Comparison of ENCODE assay signal across 10 cellular contexts in the genomic region with DNA sequence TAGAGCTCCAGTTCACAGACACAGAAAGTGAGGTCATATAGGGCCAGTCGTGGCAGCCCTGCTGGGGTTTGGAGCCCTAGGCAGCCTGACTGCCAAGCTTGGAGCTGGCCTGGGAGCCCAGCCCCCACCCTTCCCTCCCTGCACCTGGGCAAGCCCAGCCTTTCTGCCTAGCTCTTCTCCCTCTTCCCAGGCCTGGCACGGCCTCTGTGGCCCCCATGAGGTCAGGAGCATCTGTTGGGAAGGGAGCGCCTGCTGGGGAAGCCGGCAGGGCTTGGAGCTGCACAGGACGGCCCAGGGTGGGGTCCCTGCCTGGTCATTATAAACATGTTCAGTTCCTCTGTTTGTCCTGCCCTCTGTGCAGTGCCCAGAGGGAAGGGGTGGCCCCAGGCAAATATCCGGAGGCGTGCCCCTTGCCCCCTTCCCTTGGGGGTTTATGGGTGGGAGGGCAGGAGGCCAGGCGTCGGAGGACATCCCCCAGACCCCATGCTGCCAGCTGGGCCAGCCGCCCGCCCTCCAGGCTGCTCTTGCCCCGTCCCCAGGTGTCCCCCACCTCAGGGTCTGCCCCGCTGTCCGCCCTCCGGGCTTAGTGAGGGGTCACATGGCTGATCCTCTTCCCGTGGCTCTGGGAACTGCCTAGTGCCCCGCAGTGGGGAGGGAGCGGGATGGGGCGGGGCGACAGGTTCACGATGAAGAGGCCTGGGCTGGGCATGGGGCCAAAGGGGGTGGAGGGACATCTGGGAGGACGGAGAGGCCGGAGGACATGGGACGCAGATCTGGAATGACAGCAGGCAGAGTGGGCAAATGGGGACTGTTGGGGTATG. TPM values are rescaled to one million over a fixed set of nuclear protein-coding genes. Genes with fewer than 3 reads are reported as not detected.
DNase-seq lines count a peak whose midpoint lies in the region; ATAC-seq and TF ChIP-seq lines count a peak whose summit lies in the region.
"Had no signal": no experiment of that assay in that cellular context is flagged by ENCODE, and none has a peak within 500 bp of the region (broad histone marks: within the 10 kb centered on the region; RNA-seq: fewer than 3 reads in every experiment).

No MANE protein-coding gene starts in this region.

- DNase-seq in HCT116 (ENCODE audit: low read depth, low spot score): no peak
- DNase-seq in SK-N-SH: peak; percentile 92
- DNase-seq in right atrium auricular region (ENCODE audit: low spot score): peak; percentile 76
- DNase-seq in retina: peak; percentile 81
- DNase-seq in stimulated activated CD4-positive, alpha-beta T cell treated with anti-CD3 and anti-CD28 coated beads, Interleukin-4, amount 100 ng/mL, for 24 hours: no peak
- DNase-seq in activated CD4-positive, alpha-beta T cell treated with anti-CD3 and anti-CD28 coated beads for 48 hours: no peak
- no peak for DNase-seq in ecto neural progenitor cell (ENCODE audit: low spot score)

- TF ChIP-seq RAD21 in HCT116 (IDR thresholded peaks at IDR 0.05; ENCODE audit: low read depth) (no peak), SK-N-SH (IDR thresholded peaks at IDR 0.05; ENCODE audit: low read length) (peak; percentile 28; the same call in 1 of the 2 replicates)

- H3K36me3 ChIP-seq in HCT116 (ENCODE audit: control insufficient read depth in 1 of 2, insufficient read depth in 2 of 2, low read length in 2 of 2) (peaks cover 0 to 5% of the 10 kb centered on the region in 2 experiments; a peak in 1 of 4 replicates), SK-N-SH (replicated peaks in 1 of 2; ENCODE audit: control insufficient read depth in 1 of 2, insufficient read depth in 2 of 2, low read length in 1 of 2) (peaks cover 0 to 10% of the 10 kb centered on the region in 2 experiments), right atrium auricular region (peaks cover 5% of the 10 kb centered on the region)

- BruUV-seq in HCT116 (replicated peaks; lab: Mats Ljungman, UMichigan): no TSS peak

- H3K4me1 ChIP-seq in HCT116 (ENCODE audit: control insufficient read depth in 1 of 2, insufficient read depth in 2 of 2, low read length in 2 of 2) (peaks cover 16 to 22% of the 10 kb centered on the region in 2 experiments; a peak in 3 of 4 replicates), SK-N-SH (ENCODE audit: control insufficient read depth in 1 of 2, insufficient read depth in 2 of 2, low read depth in 1 of 2, low read length in 1 of 2) (peaks cover 0 to 37% of the 10 kb centered on the region in 2 experiments; a peak in 1 of 4 replicates), right atrium auricular region (peaks cover 0 to 21% of the 10 kb centered on the region in 2 donors)

- RAD21 ChIA-PET in HCT116 (lab: Charles Lee; ENCODE audit: low non-redundant PET in 1 of 2, low total read pairs in 2 of 2, uncharacterized antibody in 2 of 2, unreplicated experiment in 2 of 2): no interaction called here

- H3K4me3 ChIP-seq in HCT116 (replicated peaks in 1 of 2; ENCODE audit: low read depth in 1 of 2, low read length in 2 of 2) (no peak overlapping the region), SK-N-SH (ENCODE audit: low read depth in 2 of 2, low read length in 1 of 2) (no peak overlapping the region), right atrium auricular region (no peak overlapping the region)

- TF ChIP-seq CTCF in HCT116 (IDR thresholded peaks at IDR 0.05 in 2 of 3, conservative IDR thresholded peaks at IDR 0.05 in 1 of 3; ENCODE audit: borderline replicate concordance in 1 of 3, insufficient read depth in 1 of 3, low read depth in 2 of 3, low read length in 2 of 3) (no peak), SK-N-SH (IDR thresholded peaks at IDR 0.05) (no peak), right atrium auricular region (IDR thresholded peaks at IDR 0.05) (no peak)

- H4K20me1 ChIP-seq in HCT116 (ENCODE audit: insufficient read depth) (no peaks in the 10 kb centered on the region), SK-N-SH (ENCODE audit: insufficient read depth) (peaks cover 25% of the 10 kb centered on the region; the same call in 1 of the 2 replicates)

- CTCF ChIA-PET in HCT116 (lab: Charles Lee) (no interaction called here), SK-N-SH (lab: Yijun Ruan, JAX) (interaction anchor here (0.7 to 2.7 kb wide), 5 partner anchors 8 to 45 kb away, joined by 3 to 13 read pairs (median 6); no protein-coding TSS in a partner anchor)

- no peak overlapping the region for H2AFZ ChIP-seq in HCT116 (ENCODE audit: low read depth, low read length, poor library complexity, severe bottlenecking)
- H2AFZ ChIP-seq in SK-N-SH (ENCODE audit: low read depth): no peak overlapping the region

- H3K27me3 ChIP-seq in HCT116 (ENCODE audit: insufficient read depth, low read length) (no peaks in the 10 kb centered on the region), SK-N-SH (ENCODE audit: insufficient read depth) (no peaks in the 10 kb centered on the region), right atrium auricular region (no peaks in the 10 kb centered on the region)

- no peak for TF ChIP-seq POLR2A in HCT116 (IDR thresholded peaks at IDR 0.05; ENCODE audit: borderline replicate concordance, extremely low read depth, insufficient read depth, insufficient read length)

- H3K27ac ChIP-seq in HCT116 (ENCODE audit: low read depth, low read length) (0 out of 2 replicates have a peak overlapping the region, but pooled peaks have one; percentile 29), SK-N-SH (ENCODE audit: low read depth in 2 of 2, low read length in 1 of 2) (peak overlapping the region in 1 of 2 experiments; percentile 69; a peak in 2 of 4 replicates), right atrium auricular region (peak overlapping the region in 1 of 2 donors; percentile 20)
- H3K27ac ChIP-seq: HL-60 had no signal

- no peaks in the 10 kb centered on the region for H3K9me3 ChIP-seq in HCT116 (ENCODE audit: control insufficient read depth in 1 of 2, insufficient read depth in 1 of 2, low read depth in 1 of 2, low read length in 2 of 2)
- no peaks in the 10 kb centered on the region for H3K9me3 ChIP-seq in SK-N-SH
- no peaks in the 10 kb centered on the region for H3K9me3 ChIP-seq in right atrium auricular region

- H3K79me2 ChIP-seq in HCT116 (ENCODE audit: insufficient read depth, low read length): peaks cover 32% of the 10 kb centered on the region
- H3K79me2 ChIP-seq in SK-N-SH (ENCODE audit: insufficient read depth): peaks cover 24% of the 10 kb centered on the region

- WGBS in SK-N-SH (ENCODE audit: low lambda C conversion rate): 82% methylated on average over 21 of the region's 24 CpGs

- POLR2A ChIA-PET in HCT116 (lab: Charles Lee): no interaction called here
- POLR2A ChIA-PET in SK-N-SH (lab: Yijun Ruan, JAX): no interaction called here

- H3K9me2 ChIP-seq in HCT116 (ENCODE audit: insufficient read depth) (no peaks in the 10 kb centered on the region), SK-N-SH (no peaks in the 10 kb centered on the region)

- intact Hi-C loops in HCT116 (cut with micrococcal nuclease): no loop called here

- H3K4me2 ChIP-seq in HCT116 (ENCODE audit: low read length) (peak overlapping the region; percentile 17; the same call in 1 of the 2 replicates), SK-N-SH (no peak overlapping the region)

- no peak; a peak in 1 of 4 replicates for TF ChIP-seq EP300 in SK-N-SH (IDR thresholded peaks at IDR 0.05; ENCODE audit: borderline replicate concordance in 1 of 2, low read depth in 1 of 2, low read length in 1 of 2)

- H3K9ac ChIP-seq in HCT116 (ENCODE audit: low read length) (no peak overlapping the region), SK-N-SH (no peak overlapping the region)

- no peaks in the 10 kb centered on the region for H3F3A ChIP-seq in SK-N-SH (replicated peaks; ENCODE audit: insufficient read depth)

- peak; percentile 25 for ATAC-seq in HCT116
- ATAC-seq in HG03565 (IDR thresholded peaks at IDR 0.05; ENCODE audit: unreplicated experiment): no peak

TF ChIP-seq in HCT116, 20 proteins besides CTCF, POLR2A, EP300 and RAD21 (continues in another document):
- TF ChIP-seq EZH2 (IDR thresholded peaks at IDR 0.05): no peak
- TF ChIP-seq JUND (IDR thresholded peaks at IDR 0.05): no peak
- no peak for TF ChIP-seq YY1 (IDR thresholded peaks at IDR 0.05; ENCODE audit: extremely low read depth, insufficient replicate concordance, low read depth, low read length)

TF ChIP-seq in SK-N-SH, 30 proteins besides CTCF, POLR2A, EP300 and RAD21 (continues in another document):
- TF ChIP-seq, protein P1, sequence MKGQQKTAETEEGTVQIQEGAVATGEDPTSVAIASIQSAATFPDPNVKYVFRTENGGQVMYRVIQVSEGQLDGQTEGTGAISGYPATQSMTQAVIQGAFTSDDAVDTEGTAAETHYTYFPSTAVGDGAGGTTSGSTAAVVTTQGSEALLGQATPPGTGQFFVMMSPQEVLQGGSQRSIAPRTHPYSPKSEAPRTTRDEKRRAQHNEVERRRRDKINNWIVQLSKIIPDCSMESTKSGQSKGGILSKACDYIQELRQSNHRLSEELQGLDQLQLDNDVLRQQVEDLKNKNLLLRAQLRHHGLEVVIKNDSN (IDR thresholded peaks at IDR 0.05; ENCODE audit: borderline replicate concordance, low read depth): no peak
- TF ChIP-seq, protein P2, sequence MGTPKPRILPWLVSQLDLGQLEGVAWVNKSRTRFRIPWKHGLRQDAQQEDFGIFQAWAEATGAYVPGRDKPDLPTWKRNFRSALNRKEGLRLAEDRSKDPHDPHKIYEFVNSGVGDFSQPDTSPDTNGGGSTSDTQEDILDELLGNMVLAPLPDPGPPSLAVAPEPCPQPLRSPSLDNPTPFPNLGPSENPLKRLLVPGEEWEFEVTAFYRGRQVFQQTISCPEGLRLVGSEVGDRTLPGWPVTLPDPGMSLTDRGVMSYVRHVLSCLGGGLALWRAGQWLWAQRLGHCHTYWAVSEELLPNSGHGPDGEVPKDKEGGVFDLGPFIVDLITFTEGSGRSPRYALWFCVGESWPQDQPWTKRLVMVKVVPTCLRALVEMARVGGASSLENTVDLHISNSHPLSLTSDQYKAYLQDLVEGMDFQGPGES (IDR thresholded peaks at IDR 0.05; ENCODE audit: low read depth, low read length): no peak
- TF ChIP-seq SMC3 (IDR thresholded peaks at IDR 0.05; ENCODE audit: low read depth, low read length): no peak

RNA-seq across cellular contexts. Expression of a gene that starts 30.0 kb away (rescaled TPM):
- total RNA-seq in HCT116 (2021; ENCODE audit: unreplicated experiment) (0.12 TPM), right atrium auricular region (not detected)
- 0.04 TPM in 1 of 2 replicates, not detected in the other for polyA plus RNA-seq in HCT116 (2012)
- polyA plus RNA-seq in SK-N-SH (2012; rRNA removed): 0.05 TPM in 1 of 2 replicates, not detected in the other
- polyA plus RNA-seq in SK-N-SH (2012; cell fraction: cytosol; rRNA removed): 0.01 TPM in 2 replicates
- polyA plus RNA-seq in SK-N-SH (2012; cell fraction: nucleus; rRNA removed): 0.06 and 0.18 TPM in 2 replicates
- total RNA-seq: endothelial cell of umbilical vein had no signal

RNA-seq across cellular contexts. Expression of a gene that starts 37.3 kb away (rescaled TPM):
- total RNA-seq in HCT116 (2021; ENCODE audit: unreplicated experiment) (not detected), right atrium auricular region (not detected)
- polyA plus RNA-seq in HCT116 (2012): not detected in 2 replicates
- not detected in 2 replicates for polyA plus RNA-seq in SK-N-SH (2012; rRNA removed)
- polyA plus RNA-seq in SK-N-SH (2012; cell fraction: cytosol; rRNA removed): not detected in 2 replicates
- not detected in 2 replicates for polyA plus RNA-seq in SK-N-SH (2012; cell fraction: nucleus; rRNA removed)
- total RNA-seq: endothelial cell of umbilical vein had no signal
- polyA plus RNA-seq: endothelial cell of umbilical vein had no signal

RNA-seq across cellular contexts. Expression of a gene that starts 41.2 kb away (rescaled TPM):
- total RNA-seq in HCT116 (2021; ENCODE audit: unreplicated experiment): 90.1 TPM
- polyA plus RNA-seq in HCT116 (2012): 76.7 and 78.4 TPM in 2 replicates
- polyA plus RNA-seq in SK-N-SH (2012; rRNA removed): 24.7 and 36.4 TPM in 2 replicates
- polyA plus RNA-seq in SK-N-SH (2012; cell fraction: cytosol; rRNA removed): 14.3 and 23.1 TPM in 2 replicates
- 31.0 and 44.4 TPM in 2 replicates for polyA plus RNA-seq in SK-N-SH (2012; cell fraction: nucleus; rRNA removed)
- 10 to 100 TPM; 11.2 to 13.7 TPM for total RNA-seq in right atrium auricular region

Comparison
In these comparisons a context has a peak if more than half of its experiments do, and no peak if none do; other contexts are left out.
1. DNase-seq: peak in SK-N-SH (single experiment), right atrium auricular region (single experiment) and retina (single experiment); none in HCT116 (single experiment), stimulated activated CD4-positive, alpha-beta T cell treated with anti-CD3 and anti-CD28 coated beads, Interleukin-4, amount 100 ng/mL, for 24 hours (single experiment), activated CD4-positive, alpha-beta T cell treated with anti-CD3 and anti-CD28 coated beads for 48 hours (single experiment) and ecto neural progenitor cell (single experiment).